1 cellular context compared by ENCODE assay signal in the genomic region with DNA sequence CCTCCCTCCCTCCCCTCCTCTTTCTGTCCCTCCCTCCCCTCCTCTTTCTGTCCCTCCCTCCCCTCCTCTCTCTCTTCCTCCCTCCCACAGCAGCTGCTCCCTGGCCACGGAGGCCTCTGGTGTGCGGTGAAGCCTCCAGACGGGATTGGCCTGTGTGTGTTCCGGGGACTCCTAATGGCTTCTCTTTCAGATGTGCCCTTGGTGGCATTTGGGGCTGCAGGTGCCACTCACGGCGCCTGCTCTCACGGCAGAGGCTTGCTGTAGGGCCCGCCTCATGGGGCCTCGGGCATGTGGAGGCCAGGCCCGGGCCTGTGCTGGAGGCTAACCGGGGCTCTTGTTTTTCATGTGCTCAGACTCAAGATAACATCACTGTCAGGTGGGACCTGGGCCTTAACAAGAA.
TF ChIP-seq lines count a peak whose summit lies in the region.

No MANE protein-coding gene starts in this region.

TF ChIP-seq in WTC11, 78 proteins besides CTCF, POLR2A, EP300 and RAD21 (continued from another document):
- TF ChIP-seq, protein P1, sequence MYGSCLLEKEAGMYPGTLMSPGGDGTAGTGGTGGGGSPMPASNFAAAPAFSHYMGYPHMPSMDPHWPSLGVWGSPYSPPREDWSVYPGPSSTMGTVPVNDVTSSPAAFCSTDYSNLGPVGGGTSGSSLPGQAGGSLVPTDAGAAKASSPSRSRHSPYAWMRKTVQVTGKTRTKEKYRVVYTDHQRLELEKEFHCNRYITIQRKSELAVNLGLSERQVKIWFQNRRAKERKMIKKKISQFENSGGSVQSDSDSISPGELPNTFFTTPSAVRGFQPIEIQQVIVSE (CRISPR knock-in tag; IDR thresholded peaks at IDR 0.05; ENCODE audit: borderline replicate concordance): no peak
- TF ChIP-seq, protein P2, sequence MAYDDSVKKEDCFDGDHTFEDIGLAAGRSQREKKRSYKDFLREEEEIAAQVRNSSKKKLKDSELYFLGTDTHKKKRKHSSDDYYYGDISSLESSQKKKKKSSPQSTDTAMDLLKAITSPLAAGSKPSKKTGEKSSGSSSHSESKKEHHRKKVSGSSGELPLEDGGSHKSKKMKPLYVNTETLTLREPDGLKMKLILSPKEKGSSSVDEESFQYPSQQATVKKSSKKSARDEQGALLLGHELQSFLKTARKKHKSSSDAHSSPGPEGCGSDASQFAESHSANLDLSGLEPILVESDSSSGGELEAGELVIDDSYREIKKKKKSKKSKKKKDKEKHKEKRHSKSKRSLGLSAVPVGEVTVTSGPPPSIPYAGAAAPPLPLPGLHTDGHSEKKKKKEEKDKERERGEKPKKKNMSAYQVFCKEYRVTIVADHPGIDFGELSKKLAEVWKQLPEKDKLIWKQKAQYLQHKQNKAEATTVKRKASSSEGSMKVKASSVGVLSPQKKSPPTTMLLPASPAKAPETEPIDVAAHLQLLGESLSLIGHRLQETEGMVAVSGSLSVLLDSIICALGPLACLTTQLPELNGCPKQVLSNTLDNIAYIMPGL (CRISPR knock-in tag; IDR thresholded peaks at IDR 0.05): no peak
TF ChIP-seq in WTC11: peak in this region for 0.
